13 cellular contexts compared by ENCODE assay signal in the genomic region with DNA sequence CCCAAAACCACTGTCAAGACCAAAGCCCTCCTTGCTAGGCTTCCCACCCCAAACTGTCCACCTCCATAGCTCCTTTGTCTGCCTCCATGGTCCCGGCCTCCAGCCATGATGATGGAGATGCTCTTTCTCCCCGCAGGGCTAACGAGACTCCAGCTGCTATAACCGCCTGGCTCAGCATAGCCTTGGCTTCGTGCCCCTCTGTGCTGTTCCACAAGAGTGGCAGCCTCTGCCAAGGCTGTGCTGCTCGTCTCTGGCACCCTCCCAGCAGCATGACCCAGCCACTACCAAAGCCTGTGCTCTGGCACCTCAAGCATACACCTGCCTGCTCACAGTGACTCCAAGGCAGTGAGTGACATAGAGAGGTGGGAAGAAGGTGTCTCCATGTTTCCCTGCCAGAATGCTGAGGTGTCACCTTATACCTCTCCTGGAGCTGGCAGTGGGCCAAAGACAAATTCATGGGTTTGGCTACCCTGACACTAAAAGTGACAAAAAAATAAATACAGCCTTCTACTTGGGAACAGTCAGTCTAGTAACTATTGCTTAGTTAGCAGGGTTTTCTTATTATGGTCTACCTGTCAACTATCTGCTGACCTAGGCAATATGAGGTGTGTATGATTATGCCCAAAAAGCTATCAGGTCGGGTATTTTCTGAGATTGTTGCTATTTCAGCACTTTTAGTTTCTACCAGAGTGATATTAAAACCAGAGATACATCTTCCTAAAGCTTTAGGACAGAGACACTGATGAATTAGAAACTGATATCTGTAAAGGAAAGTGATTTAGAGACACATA. TPM values are rescaled to one million over a fixed set of nuclear protein-coding genes. Genes with fewer than 3 reads are reported as not detected.
A peak's percentile ranks its signal among the peaks of the same experiment; 100 is the strongest.
DNase-seq lines count a peak whose midpoint lies in the region; ATAC-seq and TF ChIP-seq lines count a peak whose summit lies in the region.
"Had no signal": no experiment of that assay in that cellular context is flagged by ENCODE, and none has a peak within 500 bp of the region (broad histone marks: within the 10 kb centered on the region; RNA-seq: fewer than 3 reads in every experiment).

No MANE protein-coding gene starts in this region.

- peaks cover 8% of the 10 kb centered on the region for H3K4me1 Mint-ChIP-seq in CD14-positive monocyte

- intact Hi-C loops in posterior cingulate gyrus (cut with DNase I) (no loop called here), CD14-positive monocyte (cut with micrococcal nuclease) (no loop called here)

- TF ChIP-seq CTCF in CD14-positive monocyte (IDR thresholded peaks at IDR 0.05): no peak

- H3K27ac Mint-ChIP-seq in CD14-positive monocyte: no peak overlapping the region

- no peak overlapping the region for H3K4me3 Mint-ChIP-seq in CD14-positive monocyte

- H3K27me3 Mint-ChIP-seq in CD14-positive monocyte (ENCODE audit: low read depth in 3 of 3): peaks cover 0 to 7% (median 4%) of the 10 kb centered on the region in 3 donors

- H3K9me3 Mint-ChIP-seq in CD14-positive monocyte: no peaks in the 10 kb centered on the region

- DNase-seq in G401 (ENCODE audit: low spot score) (peak; percentile 66), NCI-H2081 (lab: John Stamatoyannopoulos, UW) (peak; percentile 73 to 85), globus pallidus (ENCODE audit: low spot score) (peak; percentile 85), posterior cingulate gyrus (peak; percentile 58 to 96 (median 78)), CD14-positive monocyte (ENCODE audit: low spot score) (no peak), HCEC 1CT (no peak)
- DNase-seq: NCI-H187; small intestine; stimulated activated naive CD8-positive, alpha-beta T cell treated with anti-CD3 and anti-CD28 coated beads, Interleukin-15, Interleukin-2, amounts not matched to agents 100 U/mL and 50 U/mL, for 24 hours had no signal

- no peaks in the 10 kb centered on the region for H3K36me3 Mint-ChIP-seq in CD14-positive monocyte

- in situ Hi-C loops in G401 (cut with HindIII; ENCODE audit: low sequenced_read_pairs): no loop called here

- no peak for ATAC-seq in GM21737 (IDR thresholded peaks at IDR 0.05; ENCODE audit: unreplicated experiment)
- ATAC-seq: HCT116; stimulated activated naive CD8-positive, alpha-beta T cell treated with anti-CD3 and anti-CD28 coated beads, Interleukin-15, Interleukin-2, amounts not matched to agents 100 U/mL and 50 U/mL, for 24 hours had no signal

RNA-seq across cellular contexts. Expression of a gene that starts 16.1 kb away (rescaled TPM):
- not detected in 2 replicates for total RNA-seq in G401 (2014; rRNA removed; shearing (Covaris generic))
- not detected for polyA plus RNA-seq in CD14-positive monocyte
- total RNA-seq: activated CD8-positive, alpha-beta memory T cell treated with anti-CD3 and anti-CD28 coated beads for 36 hours; lung microvascular endothelial cell had no signal

RNA-seq across cellular contexts. Expression of a gene that starts 17.6 kb away (rescaled TPM):
- total RNA-seq in G401 (2014; rRNA removed; shearing (Covaris generic)): not detected in 2 replicates
- polyA plus RNA-seq in CD14-positive monocyte: not detected
- total RNA-seq: activated CD8-positive, alpha-beta memory T cell treated with anti-CD3 and anti-CD28 coated beads for 36 hours; lung microvascular endothelial cell had no signal

RNA-seq across cellular contexts. Expression of a gene that starts 33.2 kb away (rescaled TPM):
- not detected in 2 replicates for total RNA-seq in G401 (2014; rRNA removed; shearing (Covaris generic))
- polyA plus RNA-seq in CD14-positive monocyte: not detected
- total RNA-seq: activated CD8-positive, alpha-beta memory T cell treated with anti-CD3 and anti-CD28 coated beads for 36 hours; lung microvascular endothelial cell had no signal

RNA-seq across cellular contexts. Expression of a gene that starts 45.7 kb away (rescaled TPM):
- total RNA-seq in G401 (2014; rRNA removed; shearing (Covaris generic)): not detected in 2 replicates
- not detected for polyA plus RNA-seq in CD14-positive monocyte
- total RNA-seq: activated CD8-positive, alpha-beta memory T cell treated with anti-CD3 and anti-CD28 coated beads for 36 hours; lung microvascular endothelial cell had no signal
- polyA plus RNA-seq: small intestine had no signal

Comparison
In these comparisons a context has a peak if more than half of its experiments do, and no peak if none do; other contexts are left out.
1. DNase-seq: peak in G401 (single experiment), NCI-H2081 (2 of 2), globus pallidus (single experiment) and posterior cingulate gyrus (10 of 10); none in CD14-positive monocyte (single experiment) and HCEC 1CT (single experiment).